ENCODE assay signal across 11 cellular contexts in genomic region chr14:65832431-65833253, GRCh38.
A peak's percentile ranks its signal among the peaks of the same experiment; 100 is the strongest.
DNase-seq lines count a peak whose midpoint lies in the region; ATAC-seq, FAIRE-seq and TF ChIP-seq lines count a peak whose summit lies in the region.
"Had no signal": no experiment of that assay in that cellular context is flagged by ENCODE, and none has a peak within 500 bp of the region (broad histone marks: within the 10 kb centered on the region; RNA-seq: fewer than 3 reads in every experiment).

No MANE protein-coding gene starts in this region.

- no peaks in the 10 kb centered on the region; the same call in 1 of the 2 replicates for H3K27me3 ChIP-seq in GM06990 (replicated peaks; ENCODE audit: control insufficient read depth, insufficient read depth, low read length)

- peak overlapping the region; percentile 67 for H3K9ac ChIP-seq in SK-N-MC (ENCODE audit: insufficient read length)

- intact Hi-C loops in left colon (cut with DNase I, micrococcal nuclease) = no loop called here

- no peak for TF ChIP-seq POLR2A in A549 (IDR thresholded peaks at IDR 0.05; ENCODE audit: low read length)

- CTCF ChIA-PET in A549 (lab: Yijun Ruan, JAX) = interaction anchor here (0.5 to 2.8 kb wide), 8 partner anchors 8 to 669 kb away, joined by 3 to 18 read pairs (median 6); no protein-coding TSS in a partner anchor

- H3K4me3 ChIP-seq in A549 (no peak overlapping the region), GM06990 (replicated peaks; ENCODE audit: low read depth, low read length) (no peak overlapping the region), SK-N-MC (peak overlapping the region; percentile 38)

- peak in 1 of 2 experiments; percentile 75; a peak in 3 of 6 replicates for ATAC-seq in A549
- no peak for ATAC-seq in left colon
- ATAC-seq: naive thymus-derived CD4-positive, alpha-beta T cell had no signal

- peak; percentile 19 to 20; a peak in 2 of 5 replicates for TF ChIP-seq RAD21 in A549 (conservative IDR thresholded peaks at IDR 0.05 in 1 of 2, IDR thresholded peaks at IDR 0.05 in 1 of 2)

- no peak for FAIRE-seq in A549 (lab: Jason Lieb, UNC)

- no peak for TF ChIP-seq EP300 in A549 (IDR thresholded peaks at IDR 0.05)

- H3K27ac ChIP-seq in A549 = no peak overlapping the region
- peak overlapping the region; percentile 78 for H3K27ac ChIP-seq in SK-N-MC
- H3K27ac ChIP-seq: epithelial cell of prostate had no signal

- 40% methylated on average over 10 of the region's 10 CpGs for WGBS in A549 (ENCODE audit: missing lambda C conversion rate)

- peak in 1 of 2 experiments; percentile 24 for DNase-seq in A549 (ENCODE audit: low read depth in 1 of 2, low spot score in 1 of 2)
- no peak for DNase-seq in GM06990 (ENCODE audit: extremely low read depth, insufficient read length)
- peak; percentile 18 for DNase-seq in SK-N-MC (ENCODE audit: low read depth, low spot score)
- peak; percentile 41 for DNase-seq in hepatic stellate cell (ENCODE audit: low spot score)
- DNase-seq in NCI-H2029 treated with DMSO at 0.1 percent for 48 hours (lab: John Stamatoyannopoulos, UW) = no peak
- DNase-seq in midbrain (lab: John Stamatoyannopoulos, UW) = no peak
- DNase-seq in OCI-M1 (lab: John Stamatoyannopoulos, UW) = no peak
- no peak for DNase-seq in left colon
- DNase-seq: GF-D8; naive thymus-derived CD4-positive, alpha-beta T cell had no signal

- no peaks in the 10 kb centered on the region for H3K36me3 ChIP-seq in GM06990 (ENCODE audit: control insufficient read depth, insufficient read depth, low read length)
- no peaks in the 10 kb centered on the region for H3K36me3 ChIP-seq in SK-N-MC (ENCODE audit: insufficient read depth, low read length)

- H3K9me3 ChIP-seq in A549 (no peaks in the 10 kb centered on the region), SK-N-MC (ENCODE audit: low read depth, low read length) (no peaks in the 10 kb centered on the region)

- TF ChIP-seq CTCF in A549 (IDR thresholded peaks at IDR 0.05) = peak; percentile 47
- peak; percentile 43 for TF ChIP-seq CTCF in GM06990 (IDR thresholded peaks at IDR 0.05; ENCODE audit: insufficient read depth, low read length, poor library complexity, severe bottlenecking)

- peak overlapping the region; percentile 38; the same call in 1 of the 3 replicates for H3K4me2 ChIP-seq in A549

- POLR2A ChIA-PET in A549 (lab: Yijun Ruan, JAX) = no interaction called here

- H3K4me1 ChIP-seq in A549 = 0 out of 3 replicates have a peak, but pooled peaks cover 4% of the 10 kb centered on the region

TF ChIP-seq in A549, 52 proteins besides CTCF, POLR2A, EP300 and RAD21:
- TF ChIP-seq SMC3 (IDR thresholded peaks at IDR 0.05) = peak; percentile 44
- no peak for TF ChIP-seq PHF8 (IDR thresholded peaks at IDR 0.05; ENCODE audit: borderline replicate concordance, low read depth)
- TF ChIP-seq HEYL (CRISPR knock-in tag; IDR thresholded peaks at IDR 0.05) = no peak
- TF ChIP-seq ZC3H11A (IDR thresholded peaks at IDR 0.05) = no peak

Comparison
In these comparisons a context has a peak if more than half of its experiments do, and no peak if none do; other contexts are left out.
1. DNase-seq: peak in SK-N-MC (single experiment) and hepatic stellate cell (single experiment); none in GM06990 (single experiment), NCI-H2029 treated with DMSO at 0.1 percent for 48 hours (single experiment), midbrain (single experiment), OCI-M1 (single experiment) and left colon (0 of 2).